In the genomic region with DNA sequence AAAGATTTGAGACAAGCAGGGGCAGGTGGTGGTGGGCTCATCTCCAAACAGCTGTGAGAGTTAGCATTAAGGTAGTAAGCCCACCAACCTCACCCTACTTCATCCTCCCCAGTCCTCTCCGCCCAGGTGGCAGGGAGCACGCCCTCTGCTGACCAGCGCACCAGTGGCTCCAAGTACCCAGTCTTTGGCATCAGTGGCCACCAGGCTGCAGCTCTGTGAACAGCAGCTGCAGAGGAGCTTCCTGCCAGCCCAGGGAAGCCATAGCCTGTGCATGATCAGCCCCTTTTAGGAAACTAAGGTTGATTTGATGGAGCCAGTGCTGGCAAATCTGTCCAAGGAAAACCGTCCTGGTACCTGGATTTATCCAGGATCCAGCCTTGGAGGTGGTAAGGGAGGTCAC, we compare ENCODE assay signal across 9 cellular contexts. TPM values are rescaled to one million over a fixed set of nuclear protein-coding genes. Genes with fewer than 3 reads are reported as not detected.
DNase-seq lines count a peak whose midpoint lies in the region; ATAC-seq and TF ChIP-seq lines count a peak whose summit lies in the region.
"Had no signal": no experiment of that assay in that cellular context is flagged by ENCODE, and none has a peak within 500 bp of the region (broad histone marks: within the 10 kb centered on the region; RNA-seq: fewer than 3 reads in every experiment).

No MANE protein-coding gene starts in this region.

- CTCF ChIA-PET in activated CD8-positive, alpha-beta T cell treated with anti-CD3 and anti-CD28 coated beads for 36 hours (lab: Charles Lee) = interaction anchor here (0.6 to 4.1 kb wide), 17 partner anchors 9 to 1060 kb away, joined by 3 to 24 read pairs (median 6); partner anchors contain the start of gene CAVIN3

- intact Hi-C loops in activated CD8-positive, alpha-beta T cell treated with anti-CD3 and anti-CD28 coated beads for 36 hours (cut with micrococcal nuclease) = loop anchor here (5.0 kb wide), 1 partner anchor 54 kb away; no protein-coding TSS in a partner anchor

- DNase-seq in COR-L47 (lab: John Stamatoyannopoulos, UW) = peak; percentile 30
- DNase-seq in LoVo (ENCODE audit: low spot score) = peak; percentile 34
- DNase-seq in activated CD8-positive, alpha-beta T cell treated with anti-CD3 and anti-CD28 coated beads for 36 hours = peak; percentile 48
- DNase-seq in islet precursor cell = peak; percentile 88
- DNase-seq in NCI-H2227 treated with DMSO at 0.1 percent for 48 hours (lab: John Stamatoyannopoulos, UW) = no peak
- DNase-seq in activated gamma-delta T cell treated with Interleukin-2 at 50 U/mL for 16 hours = no peak

- peak; percentile 35 for TF ChIP-seq CTCF in activated CD8-positive, alpha-beta T cell treated with anti-CD3 and anti-CD28 coated beads for 36 hours (IDR thresholded peaks at IDR 0.05)

- H3K36me3 Mint-ChIP-seq in activated CD8-positive, alpha-beta T cell treated with anti-CD3 and anti-CD28 coated beads for 36 hours (ENCODE audit: low read depth) = no peaks in the 10 kb centered on the region

- POLR2A ChIA-PET in activated CD8-positive, alpha-beta T cell treated with anti-CD3 and anti-CD28 coated beads for 36 hours (lab: Charles Lee) = no interaction called here

- peaks cover 7% of the 10 kb centered on the region for H3K27me3 Mint-ChIP-seq in activated CD8-positive, alpha-beta T cell treated with anti-CD3 and anti-CD28 coated beads for 36 hours

- no peaks in the 10 kb centered on the region for H3K4me1 Mint-ChIP-seq in activated CD8-positive, alpha-beta T cell treated with anti-CD3 and anti-CD28 coated beads for 36 hours (ENCODE audit: low read depth)

- peak; percentile 72 for ATAC-seq in GM21360 (IDR thresholded peaks at IDR 0.05; ENCODE audit: unreplicated experiment)
- peak; percentile 83 for ATAC-seq in activated CD8-positive, alpha-beta T cell treated with anti-CD3 and anti-CD28 coated beads for 36 hours
- no peak for ATAC-seq in HG02884 (IDR thresholded peaks at IDR 0.05; ENCODE audit: unreplicated experiment)

- H3K9me3 Mint-ChIP-seq in activated CD8-positive, alpha-beta T cell treated with anti-CD3 and anti-CD28 coated beads for 36 hours = no peaks in the 10 kb centered on the region

- no peak overlapping the region for H3K4me3 Mint-ChIP-seq in activated CD8-positive, alpha-beta T cell treated with anti-CD3 and anti-CD28 coated beads for 36 hours

- no peak overlapping the region for H3K27ac Mint-ChIP-seq in activated CD8-positive, alpha-beta T cell treated with anti-CD3 and anti-CD28 coated beads for 36 hours

RNA-seq across cellular contexts. Expression of gene CAVIN3, which starts 21.7 kb away (rescaled TPM):
- 10 to 100 TPM; 13.3 to 15.9 TPM for total RNA-seq in activated CD8-positive, alpha-beta T cell treated with anti-CD3 and anti-CD28 coated beads for 36 hours

RNA-seq across cellular contexts. Expression of gene CCKBR, which starts 39.0 kb away (rescaled TPM):
- total RNA-seq in activated CD8-positive, alpha-beta T cell treated with anti-CD3 and anti-CD28 coated beads for 36 hours = not detected
- total RNA-seq: glomerular endothelial cell had no signal

RNA-seq across cellular contexts. Expression of gene CNGA4, which starts 59.7 kb away (rescaled TPM):
- total RNA-seq in activated CD8-positive, alpha-beta T cell treated with anti-CD3 and anti-CD28 coated beads for 36 hours = under 1 TPM in 1 of 2 experiments, not detected in 1; 0.18 TPM

Comparison
In these comparisons a context has a peak if more than half of its experiments do, and no peak if none do; other contexts are left out.
1. DNase-seq: peak in COR-L47 (single experiment), LoVo (single experiment), activated CD8-positive, alpha-beta T cell treated with anti-CD3 and anti-CD28 coated beads for 36 hours (single experiment) and islet precursor cell (single experiment); none in NCI-H2227 treated with DMSO at 0.1 percent for 48 hours (single experiment) and activated gamma-delta T cell treated with Interleukin-2 at 50 U/mL for 16 hours (single experiment).